ENCODE assay signal across 8 cellular contexts in genomic region chr1:52702886-52703787, GRCh38. TPM values are rescaled to one million over a fixed set of nuclear protein-coding genes. Genes with fewer than 3 reads are reported as not detected.
A peak's percentile ranks its signal among the peaks of the same experiment; 100 is the strongest.
DNase-seq lines count a peak whose midpoint lies in the region; ATAC-seq lines count a peak whose summit lies in the region.

No MANE protein-coding gene starts in this region.

- in situ Hi-C loops in SK-MEL-5 (cut with HindIII; ENCODE audit: low pct_unique_long_range_greater_than_20kb, low sequenced_read_pairs) = no loop called here

- peak overlapping the region; percentile 60 for H3K27ac ChIP-seq in substantia nigra (ENCODE audit: low read depth, low read length, poor library complexity, severe bottlenecking)

- H3K27me3 Mint-ChIP-seq in IgD-negative memory B cell = peaks cover 3% of the 10 kb centered on the region

- peak; percentile 87 for ATAC-seq in GM21529 (IDR thresholded peaks at IDR 0.05; ENCODE audit: unreplicated experiment)
- peak; percentile 91 to 93 for ATAC-seq in activated naive CD4-positive, alpha-beta T cell treated with anti-CD3 and anti-CD28 coated beads, Interleukin-2, amount 50 U/mL, for 72 hours

- H3K9me3 Mint-ChIP-seq in IgD-negative memory B cell = peaks cover 0 to 2% (median 0%) of the 10 kb centered on the region in 3 donors
- no peaks in the 10 kb centered on the region for H3K9me3 Mint-ChIP-seq in activated naive CD4-positive, alpha-beta T cell treated with anti-CD3 and anti-CD28 coated beads, Interleukin-2, amount 50 U/mL, for 72 hours

- peaks cover 21 to 34% (median 34%) of the 10 kb centered on the region in 3 donors for H3K4me1 Mint-ChIP-seq in IgD-negative memory B cell

- no peaks in the 10 kb centered on the region for H3K36me3 Mint-ChIP-seq in IgD-negative memory B cell
- H3K36me3 Mint-ChIP-seq in activated naive CD4-positive, alpha-beta T cell treated with anti-CD3 and anti-CD28 coated beads, Interleukin-2, amount 50 U/mL, for 72 hours = peaks cover 0 to 3% of the 10 kb centered on the region in 2 donors

- H3K27ac Mint-ChIP-seq in IgD-negative memory B cell = peak overlapping the region; percentile 91 to 99 (median 98)
- peak overlapping the region; percentile 97 to 98 for H3K27ac Mint-ChIP-seq in activated naive CD4-positive, alpha-beta T cell treated with anti-CD3 and anti-CD28 coated beads, Interleukin-2, amount 50 U/mL, for 72 hours

- DNase-seq in D341Med (ENCODE audit: low spot score) (peak; percentile 45), SK-MEL-5 (ENCODE audit: low read depth, low spot score) (peak; percentile 94), glomerular endothelial cell (ENCODE audit: extremely low read depth, low read depth, low spot score) (peak; percentile 73), non-pigmented ciliary epithelial cell (ENCODE audit: low read depth) (peak; percentile 67), substantia nigra (lab: John Stamatoyannopoulos, UW) (peak; percentile 57 to 97 (median 90))
- peak; percentile 77 to 88 for DNase-seq in activated naive CD4-positive, alpha-beta T cell treated with anti-CD3 and anti-CD28 coated beads, Interleukin-2, amount 50 U/mL, for 72 hours (ENCODE audit: low spot score in 2 of 2)

- peak overlapping the region; percentile 83 to 94 (median 88) for H3K4me3 Mint-ChIP-seq in IgD-negative memory B cell

RNA-seq across cellular contexts. Expression of gene COA7, which starts 5.0 kb away (rescaled TPM):
- polyA plus RNA-seq in IgD-negative memory B cell = 7.2 TPM
- total RNA-seq in SK-MEL-5 (2014; rRNA removed; shearing (Covaris generic)) = 13.1 and 14.0 TPM in 2 replicates
- 17.9 and 24.4 TPM in 2 replicates for polyA plus RNA-seq in SK-MEL-5 (2015; cell fraction: cytosol; rRNA removed)
- 7.6 and 11.5 TPM in 2 replicates for polyA plus RNA-seq in SK-MEL-5 (2015; cell fraction: nucleus; rRNA removed)
- total RNA-seq in activated naive CD4-positive, alpha-beta T cell treated with anti-CD3 and anti-CD28 coated beads, Interleukin-2, amount 50 U/mL, for 72 hours = 10 to 100 TPM; 16.1 to 21.0 TPM
- 8.9 and 9.0 TPM in 2 replicates for total RNA-seq in glomerular endothelial cell

RNA-seq across cellular contexts. Expression of gene ZYG11B, which starts 23.1 kb away (rescaled TPM):
- 11.8 TPM for polyA plus RNA-seq in IgD-negative memory B cell
- total RNA-seq in SK-MEL-5 (2014; rRNA removed; shearing (Covaris generic)) = 25.3 and 26.6 TPM in 2 replicates
- 14.4 and 20.8 TPM in 2 replicates for polyA plus RNA-seq in SK-MEL-5 (2015; cell fraction: cytosol; rRNA removed)
- polyA plus RNA-seq in SK-MEL-5 (2015; cell fraction: nucleus; rRNA removed) = 8.4 and 10.1 TPM in 2 replicates
- total RNA-seq in activated naive CD4-positive, alpha-beta T cell treated with anti-CD3 and anti-CD28 coated beads, Interleukin-2, amount 50 U/mL, for 72 hours = 10 to 100 TPM; 13.6 to 13.7 TPM
- 22.4 and 30.0 TPM in 2 replicates for total RNA-seq in glomerular endothelial cell

Comparison
In these comparisons a context has a peak if more than half of its experiments do, and no peak if none do; other contexts are left out.
1. Peak in every context shown above with its lines: DNase-seq, ATAC-seq and H3K27ac ChIP-seq.